Comparison of ENCODE assay signal across 17 cellular contexts in genomic region chr2:148124271-148124670, GRCh38.
A peak's percentile ranks its signal among the peaks of the same experiment; 100 is the strongest.
DNase-seq lines count a peak whose midpoint lies in the region; ATAC-seq, FAIRE-seq and TF ChIP-seq lines count a peak whose summit lies in the region.
"Had no signal": no experiment of that assay in that cellular context is flagged by ENCODE, and none has a peak within 500 bp of the region (broad histone marks: within the 10 kb centered on the region; RNA-seq: fewer than 3 reads in every experiment).

No MANE protein-coding gene starts in this region.

- TF ChIP-seq CTCF in D721Med (IDR thresholded peaks at IDR 0.05; ENCODE audit: insufficient read depth, missing control alignments) (no peak), HepG2 (CRISPR knock-in tag; IDR thresholded peaks at IDR 0.05) (no peak)
- TF ChIP-seq CTCF in activated CD8-positive, alpha-beta T cell treated with anti-CD3 and anti-CD28 coated beads for 36 hours (IDR thresholded peaks at IDR 0.05) = no peak

- no peaks in the 10 kb centered on the region for H3K9me3 Mint-ChIP-seq in activated CD8-positive, alpha-beta T cell treated with anti-CD3 and anti-CD28 coated beads for 36 hours

- no peak overlapping the region for H3K4me2 ChIP-seq in HepG2 (ENCODE audit: low read depth, low read length)
- H3K4me2 ChIP-seq: A549 had no signal

- 85% methylated on average over 2 of the region's 2 CpGs for WGBS in HepG2 (ENCODE audit: low lambda C conversion rate)

- H3K9ac ChIP-seq in HepG2 (ENCODE audit: insufficient read depth, low read depth, low read length) = no peak overlapping the region

- H3K36me3 Mint-ChIP-seq in activated CD8-positive, alpha-beta T cell treated with anti-CD3 and anti-CD28 coated beads for 36 hours (ENCODE audit: low read depth) = peaks cover 2% of the 10 kb centered on the region

- no peak for ATAC-seq in activated CD8-positive, alpha-beta T cell treated with anti-CD3 and anti-CD28 coated beads for 36 hours
- no peak for ATAC-seq in HepG2
- ATAC-seq: A549 had no signal

- H3K4me3 ChIP-seq in HepG2 (replicated peaks in 1 of 3; ENCODE audit: insufficient read depth in 1 of 3, low read depth in 2 of 3, low read length in 3 of 3) = no peak overlapping the region
- H3K4me3 ChIP-seq: A549 had no signal

- POLR2A ChIA-PET in activated CD8-positive, alpha-beta T cell treated with anti-CD3 and anti-CD28 coated beads for 36 hours (lab: Charles Lee) = no interaction called here
- POLR2A ChIA-PET in HepG2 (lab: Yijun Ruan, JAX) = no interaction called here

- no peak overlapping the region for H3K27ac Mint-ChIP-seq in activated CD8-positive, alpha-beta T cell treated with anti-CD3 and anti-CD28 coated beads for 36 hours
- H3K27ac Mint-ChIP-seq: CD14-positive monocyte had no signal

- H2AFZ ChIP-seq in HepG2 (ENCODE audit: low read length) = no peak overlapping the region

- no peaks in the 10 kb centered on the region for H3K4me1 ChIP-seq in HepG2 (ENCODE audit: insufficient read depth, low read length)
- H3K4me1 ChIP-seq: A549 had no signal

- H4K20me1 ChIP-seq in HepG2 (ENCODE audit: insufficient read depth, low read length) = no peaks in the 10 kb centered on the region

- H3K27ac ChIP-seq in epithelial cell of prostate = peak overlapping the region; percentile 53
- H3K27ac ChIP-seq in HepG2 (ENCODE audit: extremely low read length, insufficient read depth, low read length) = no peak overlapping the region
- H3K27ac ChIP-seq: A549 had no signal

- H3K9me3 ChIP-seq in HepG2 (ENCODE audit: low read length) = no peaks in the 10 kb centered on the region
- H3K9me3 ChIP-seq: A549 had no signal

- H3K36me3 ChIP-seq in HepG2 (replicated peaks in 1 of 2; ENCODE audit: control insufficient read depth in 1 of 2, insufficient read depth in 2 of 2, low read length in 2 of 2) = no peaks in the 10 kb centered on the region

- no peaks in the 10 kb centered on the region for H3K27me3 ChIP-seq in HepG2 (ENCODE audit: control insufficient read depth in 1 of 2, insufficient read depth in 2 of 2, low read length in 2 of 2)

- no peak for TF ChIP-seq EP300 in HepG2 (IDR thresholded peaks at IDR 0.05; ENCODE audit: low read depth in 2 of 2, low read length in 2 of 2)
- no peak for TF ChIP-seq EP300 in HepG2 (CRISPR knock-in tag; IDR thresholded peaks at IDR 0.05; ENCODE audit: borderline replicate concordance)

- intact Hi-C loops in activated CD8-positive, alpha-beta T cell treated with anti-CD3 and anti-CD28 coated beads for 36 hours (cut with micrococcal nuclease) = no loop called here
- intact Hi-C loops in HepG2 (cut with micrococcal nuclease; ENCODE audit: unreplicated experiment) = no loop called here

- DNase-seq in EL = peak; percentile 7
- DNase-seq in RPMI7951 (ENCODE audit: low read depth) = peak; percentile 8
- peak; percentile 61 for DNase-seq in epithelial cell of prostate (ENCODE audit: low read depth, low spot score)
- DNase-seq in myocyte (ENCODE audit: low read depth) = peak; percentile 20
- no peak for DNase-seq in D721Med (ENCODE audit: insufficient read length, low spot score)
- no peak for DNase-seq in activated CD8-positive, alpha-beta T cell treated with anti-CD3 and anti-CD28 coated beads for 36 hours
- DNase-seq in HepG2 (ENCODE audit: low spot score) = no peak
- DNase-seq in SKM-1 treated with dmso at 0.1 percent for 144 hours (lab: John Stamatoyannopoulos, UW; ENCODE audit: unreplicated experiment) = no peak
- DNase-seq: Karpas-422, NCI-H1105, NCI-H1694, NCI-H524, RPMI8226 had no signal

- no peak overlapping the region for H3K4me3 Mint-ChIP-seq in activated CD8-positive, alpha-beta T cell treated with anti-CD3 and anti-CD28 coated beads for 36 hours
- H3K4me3 Mint-ChIP-seq: CD14-positive monocyte had no signal

- no peaks in the 10 kb centered on the region for H3K27me3 Mint-ChIP-seq in activated CD8-positive, alpha-beta T cell treated with anti-CD3 and anti-CD28 coated beads for 36 hours

- CTCF ChIA-PET in activated CD8-positive, alpha-beta T cell treated with anti-CD3 and anti-CD28 coated beads for 36 hours (lab: Charles Lee) = no interaction called here
- CTCF ChIA-PET in HepG2 (lab: Yijun Ruan, JAX; ENCODE audit: low intra/inter-chr PET ratio, low total read pairs) = no interaction called here

- in situ Hi-C loops in HepG2 (cut with HindIII; ENCODE audit: extremely low pct_ligation_motif_present, low pct_unique_long_range_greater_than_20kb) = no loop called here

- H3K4me1 Mint-ChIP-seq in activated CD8-positive, alpha-beta T cell treated with anti-CD3 and anti-CD28 coated beads for 36 hours (ENCODE audit: low read depth) = peaks cover 4% of the 10 kb centered on the region
- H3K4me1 Mint-ChIP-seq: CD14-positive monocyte had no signal

- no peak for TF ChIP-seq POLR2A in HepG2 (IDR thresholded peaks at IDR 0.05; ENCODE audit: insufficient read depth in 1 of 2, low read depth in 2 of 2, low read length in 2 of 2)

- FAIRE-seq in D721Med (lab: Jason Lieb, UNC) (no peak), HepG2 (lab: Jason Lieb, UNC) (no peak)
- FAIRE-seq: A549, GM19239, H54 had no signal

- no peaks in the 10 kb centered on the region for H3K79me2 ChIP-seq in HepG2 (ENCODE audit: insufficient read depth, low read length)

- TF ChIP-seq RAD21 in HepG2 (CRISPR knock-in tag; IDR thresholded peaks at IDR 0.05) = no peak

- BruUV-seq in HepG2 (replicated peaks; lab: Mats Ljungman, UMichigan) = no TSS peak

TF ChIP-seq in HepG2, 621 proteins besides CTCF, POLR2A, EP300 and RAD21:
- TF ChIP-seq PRPF4 (IDR thresholded peaks at IDR 0.05; ENCODE audit: low read depth, low read length, poor library complexity, severe bottlenecking) = no peak

Comparison
In these comparisons a context has a peak if more than half of its experiments do, and no peak if none do; other contexts are left out.
1. DNase-seq: peak in EL (single experiment), RPMI7951 (single experiment), epithelial cell of prostate (single experiment) and myocyte (single experiment); none in D721Med (single experiment), activated CD8-positive, alpha-beta T cell treated with anti-CD3 and anti-CD28 coated beads for 36 hours (single experiment), HepG2 (single experiment) and SKM-1 treated with dmso at 0.1 percent for 144 hours (single experiment).